Comparison of ENCODE assay signal across 8 cellular contexts in the genomic region with DNA sequence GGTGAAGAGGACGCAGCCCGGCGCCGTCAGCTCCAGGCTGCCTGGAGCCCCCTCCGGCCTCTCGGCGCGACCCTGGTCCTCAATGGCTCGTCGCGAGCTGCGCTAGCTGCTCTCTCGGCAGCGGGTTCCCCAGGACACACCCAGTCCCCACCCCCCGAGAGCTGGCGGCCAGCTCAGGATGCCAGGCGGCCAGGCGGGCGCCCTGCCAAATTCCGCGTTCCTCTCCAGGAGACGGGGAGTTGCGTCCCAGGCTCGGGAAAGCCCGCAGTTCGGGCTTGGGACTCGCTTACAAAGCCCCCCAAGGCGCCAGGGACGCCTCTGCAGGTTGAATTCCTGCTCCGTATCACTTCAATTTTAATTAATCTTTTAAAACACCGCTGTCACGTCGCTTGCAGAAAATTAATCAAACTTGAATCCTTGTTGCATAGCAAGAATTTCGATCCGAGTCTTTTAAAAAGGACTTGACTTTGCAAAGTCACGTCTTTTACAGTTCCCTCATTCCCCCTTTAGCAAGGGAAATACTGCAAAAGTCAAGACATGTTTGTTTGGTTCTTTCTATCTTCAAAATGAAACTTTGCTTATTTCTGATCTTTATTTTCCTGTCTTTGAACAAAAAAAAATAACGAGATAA. TPM values are rescaled to one million over a fixed set of nuclear protein-coding genes. Genes with fewer than 3 reads are reported as not detected.
A peak's percentile ranks its signal among the peaks of the same experiment; 100 is the strongest.
DNase-seq lines count a peak whose midpoint lies in the region; ATAC-seq, FAIRE-seq and TF ChIP-seq lines count a peak whose summit lies in the region.

No MANE protein-coding gene starts in this region.

- FAIRE-seq in TTC549 (lab: Jason Lieb, UNC), result peak; percentile 59

- peaks cover 38% of the 10 kb centered on the region for H3K4me1 ChIP-seq in endodermal cell (ENCODE audit: control insufficient read depth, insufficient read depth, low read length)
- peaks cover 26 to 48% (median 42%) of the 10 kb centered on the region in 4 donors for H3K4me1 ChIP-seq in stomach

- intact Hi-C loops in activated CD4-positive, alpha-beta T cell treated with anti-CD3 and anti-CD28 coated beads, Interleukin-2, amount 10 ng/mL, durations not matched to agents 24 days and 14 days (cut with micrococcal nuclease), result loop anchor here (1.0 to 10.0 kb wide), 8 partner anchors 19 to 1600 kb away; a partner anchor contains a TSS
- intact Hi-C loops in stomach (cut with DNase I; ENCODE audit: low total_unique reads), result loop anchor here (10.0 kb wide), 1 partner anchor 238 kb away; no protein-coding TSS in a partner anchor

- H3K27ac ChIP-seq in endodermal cell (ENCODE audit: low read depth, low read length) (peak overlapping the region; percentile 98), stomach (peak overlapping the region; percentile 16 to 69 (median 68))

- peaks cover 3% of the 10 kb centered on the region for H3K9me3 Mint-ChIP-seq in activated CD4-positive, alpha-beta T cell treated with anti-CD3 and anti-CD28 coated beads, Interleukin-2, amount 10 ng/mL, durations not matched to agents 24 days and 14 days
- no peaks in the 10 kb centered on the region for H3K9me3 Mint-ChIP-seq in endodermal cell

- peak overlapping the region; percentile 89 for H3K4me3 ChIP-seq in endodermal cell (ENCODE audit: low read length)
- peak overlapping the region; percentile 66 to 84 (median 76) for H3K4me3 ChIP-seq in stomach

- TF ChIP-seq POLR2A in stomach (IDR thresholded peaks at IDR 0.05), result no peak

- ATAC-seq in HG02763 (IDR thresholded peaks at IDR 0.05; ENCODE audit: unreplicated experiment), result no peak

- H3K27me3 ChIP-seq in endodermal cell (ENCODE audit: control insufficient read depth, insufficient read depth, low read length, poor library complexity, severe bottlenecking) (no peaks in the 10 kb centered on the region), stomach (peaks cover 0 to 71% (median 49%) of the 10 kb centered on the region in 3 donors)

- no peak overlapping the region for H3K27ac Mint-ChIP-seq in activated CD4-positive, alpha-beta T cell treated with anti-CD3 and anti-CD28 coated beads, Interleukin-2, amount 10 ng/mL, durations not matched to agents 24 days and 14 days
- H3K27ac Mint-ChIP-seq in endodermal cell, result peak overlapping the region; percentile 90

- DNase-seq in activated CD4-positive, alpha-beta T cell treated with anti-CD3 and anti-CD28 coated beads, Interleukin-2, amount 10 ng/mL, durations not matched to agents 24 days and 14 days, result peak; percentile 73
- DNase-seq in activated CD4-positive, alpha-beta T cell treated with anti-CD3 and anti-CD28 coated beads, Interleukin-2, amount 50 U/mL, for 4 hours, result no peak
- DNase-seq in NCI-H1048 (lab: John Stamatoyannopoulos, UW) (peak; percentile 93), endodermal cell (peak; percentile 94), lung microvascular endothelial cell (ENCODE audit: low read depth in 2 of 2) (peak; percentile 83 to 92), stomach (peak; percentile 94)

- peaks cover 17% of the 10 kb centered on the region for H3K4me1 Mint-ChIP-seq in activated CD4-positive, alpha-beta T cell treated with anti-CD3 and anti-CD28 coated beads, Interleukin-2, amount 10 ng/mL, durations not matched to agents 24 days and 14 days
- H3K4me1 Mint-ChIP-seq in endodermal cell, result peaks cover 51% of the 10 kb centered on the region

- TF ChIP-seq CTCF in endodermal cell (conservative IDR thresholded peaks at IDR 0.05) (no peak), stomach (IDR thresholded peaks at IDR 0.05) (no peak)

- peaks cover 3% of the 10 kb centered on the region for H3K36me3 Mint-ChIP-seq in activated CD4-positive, alpha-beta T cell treated with anti-CD3 and anti-CD28 coated beads, Interleukin-2, amount 10 ng/mL, durations not matched to agents 24 days and 14 days (ENCODE audit: low read depth)
- peaks cover 4% of the 10 kb centered on the region for H3K36me3 Mint-ChIP-seq in endodermal cell (ENCODE audit: low read depth)

- H3K27me3 Mint-ChIP-seq in activated CD4-positive, alpha-beta T cell treated with anti-CD3 and anti-CD28 coated beads, Interleukin-2, amount 10 ng/mL, durations not matched to agents 24 days and 14 days, result peaks cover 79% of the 10 kb centered on the region
- H3K27me3 Mint-ChIP-seq in endodermal cell (ENCODE audit: insufficient read depth), result peaks cover 25% of the 10 kb centered on the region

- peaks cover 9% of the 10 kb centered on the region for H3K36me3 ChIP-seq in endodermal cell (ENCODE audit: control insufficient read depth, insufficient read depth, low read length)
- H3K36me3 ChIP-seq in stomach, result no peaks in the 10 kb centered on the region

- WGBS in endodermal cell (ENCODE audit: insufficient coverage in 1 of 2, insufficient read length in 1 of 2), 2 experiments, result 0% methylated on average over 25 to 37 of the region's 37 CpGs
- 1 to 5% (median 2%) methylated on average over 24 to 37 of the region's 37 CpGs for WGBS in stomach, 5 donors

- peak overlapping the region; percentile 89 for H3K4me3 Mint-ChIP-seq in activated CD4-positive, alpha-beta T cell treated with anti-CD3 and anti-CD28 coated beads, Interleukin-2, amount 10 ng/mL, durations not matched to agents 24 days and 14 days
- H3K4me3 Mint-ChIP-seq in endodermal cell, result peak overlapping the region; percentile 79

- H3K9ac ChIP-seq in endodermal cell (ENCODE audit: extremely low read depth, low read length, poor library complexity, severe bottlenecking), result peak overlapping the region; percentile 89

- TF ChIP-seq EP300 in stomach (IDR thresholded peaks at IDR 0.05), result no peak

- H3K9me3 ChIP-seq in endodermal cell (ENCODE audit: control insufficient read depth, low read length) (no peaks in the 10 kb centered on the region), stomach (peaks cover 0 to 5% (median 0%) of the 10 kb centered on the region in 4 donors)

RNA-seq across cellular contexts. Expression of a gene that starts 28.2 kb away (rescaled TPM):
- 0.02 and 0.16 TPM in 2 replicates for total RNA-seq in activated CD4-positive, alpha-beta T cell treated with anti-CD3 and anti-CD28 coated beads, Interleukin-2, amount 10 ng/mL, durations not matched to agents 24 days and 14 days
- 10 to 100 TPM in 1 of 2 donors, 1 to 10 TPM in 1; 6.4 to 12.0 TPM for total RNA-seq in endodermal cell
- 33.0 TPM for polyA plus RNA-seq in endodermal cell (2013, experiment 1 of 2)
- polyA plus RNA-seq in endodermal cell (2013, experiment 2 of 2), result 33.2 TPM
- 1.1 and 1.4 TPM in 2 replicates for total RNA-seq in lung microvascular endothelial cell
- 1 to 10 TPM in 2 of 5 donors, under 1 TPM in 2, not detected in 1; under 0.01 to 2.7 (median 0.95) TPM for total RNA-seq in stomach
- under 1 TPM; 0.06 to 0.45 (median 0.15) TPM for polyA plus RNA-seq in stomach

RNA-seq across cellular contexts. Expression of a gene that starts 36.7 kb away (rescaled TPM):
- total RNA-seq in activated CD4-positive, alpha-beta T cell treated with anti-CD3 and anti-CD28 coated beads, Interleukin-2, amount 10 ng/mL, durations not matched to agents 24 days and 14 days, result 40.2 and 42.0 TPM in 2 replicates
- total RNA-seq in endodermal cell (10 to 100 TPM; 55.8 to 62.9 TPM), lung microvascular endothelial cell (28.1 and 46.6 TPM in 2 replicates), stomach (10 to 100 TPM; 22.2 to 76.9 (median 34.4) TPM)
- 48.0 TPM for polyA plus RNA-seq in endodermal cell (2013, experiment 1 of 2)
- 47.7 TPM for polyA plus RNA-seq in endodermal cell (2013, experiment 2 of 2)
- polyA plus RNA-seq in stomach, result 10 to 100 TPM; 12.8 to 22.1 (median 13.7) TPM

Comparison
In these comparisons a context has a peak if more than half of its experiments do, and no peak if none do; other contexts are left out.
1. DNase-seq: peak in activated CD4-positive, alpha-beta T cell treated with anti-CD3 and anti-CD28 coated beads, Interleukin-2, amount 10 ng/mL, durations not matched to agents 24 days and 14 days (single experiment), NCI-H1048 (single experiment), endodermal cell (single experiment), lung microvascular endothelial cell (2 of 2) and stomach (single experiment); none in activated CD4-positive, alpha-beta T cell treated with anti-CD3 and anti-CD28 coated beads, Interleukin-2, amount 50 U/mL, for 4 hours (0 of 2).